In the genomic region with DNA sequence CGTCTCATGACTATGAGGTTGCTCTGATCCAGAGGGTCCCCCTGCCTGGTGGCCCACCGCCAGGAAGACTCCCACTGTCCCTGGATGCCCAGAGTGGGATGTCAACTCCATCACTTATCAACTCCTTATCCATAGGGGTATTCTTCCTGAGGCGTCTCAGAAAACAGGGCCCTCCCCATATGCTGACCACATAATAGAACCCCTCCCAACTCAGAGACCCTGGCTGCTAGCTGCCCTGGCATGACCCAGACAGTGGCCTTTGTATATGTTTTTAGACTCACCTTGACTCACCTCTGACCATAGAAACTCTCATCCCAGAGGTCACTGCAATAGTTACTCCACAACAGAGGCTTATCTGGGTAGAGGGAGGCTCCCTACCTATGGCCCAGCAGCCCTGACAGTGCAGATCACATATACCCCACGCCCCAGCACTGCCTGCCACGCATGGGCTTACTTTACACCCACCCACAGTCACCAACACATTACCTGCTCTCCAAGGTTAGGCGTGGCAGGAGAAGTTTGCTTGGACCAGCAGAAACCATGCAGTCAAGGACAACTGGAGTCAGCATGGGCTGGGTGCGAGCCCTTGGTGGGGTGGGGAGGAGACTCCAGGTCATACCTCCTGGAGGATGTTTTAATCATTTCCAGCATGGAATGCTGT, we compare ENCODE assay signal across 1 cellular context.
TF ChIP-seq lines count a peak whose summit lies in the region.

No MANE protein-coding gene starts in this region.

TF ChIP-seq in HepG2, 621 proteins besides CTCF, POLR2A, EP300 and RAD21 (continued from another document and continues in another):
- TF ChIP-seq ZNF687 (CRISPR knock-in tag; IDR thresholded peaks at IDR 0.05) (peak; percentile 66), HNF1B (CRISPR knock-in tag; IDR thresholded peaks at IDR 0.05) (peak; percentile 76), ZBTB25 (CRISPR knock-in tag; IDR thresholded peaks at IDR 0.05) (no peak), TBX2 (CRISPR knock-in tag; IDR thresholded peaks at IDR 0.05; ENCODE audit: borderline replicate concordance) (no peak; the same call in 1 of the 2 replicates), TCF12 (IDR thresholded peaks at IDR 0.05) (no peak), TCF12 (CRISPR knock-in tag; IDR thresholded peaks at IDR 0.05) (no peak), HNF4G (IDR thresholded peaks at IDR 0.05; ENCODE audit: borderline replicate concordance, low read depth, low read length) (no peak), HNF4G (CRISPR knock-in tag; IDR thresholded peaks at IDR 0.05; ENCODE audit: borderline replicate concordance, low read depth) (peak; percentile 70; the same call in 1 of the 2 replicates), JUND (CRISPR knock-in tag; IDR thresholded peaks at IDR 0.05) (no peak), RARA (CRISPR knock-in tag; IDR thresholded peaks at IDR 0.05) (peak; percentile 94), MEF2D (CRISPR knock-in tag; IDR thresholded peaks at IDR 0.05) (peak; percentile 72), ZKSCAN5 (CRISPR knock-in tag; IDR thresholded peaks at IDR 0.05) (peak; percentile 58; the same call in 1 of the 2 replicates), ZSCAN21 (CRISPR knock-in tag; IDR thresholded peaks at IDR 0.05; ENCODE audit: borderline replicate concordance) (peak; percentile 21; the same call in 1 of the 2 replicates), ETV6 (CRISPR knock-in tag; conservative IDR thresholded peaks at IDR 0.05) (no peak), NCOA2 (CRISPR knock-in tag; IDR thresholded peaks at IDR 0.05) (peak; percentile 44; the same call in 1 of the 2 replicates), POLR2G (IDR thresholded peaks at IDR 0.05; ENCODE audit: low read depth, low read length) (no peak), BORCS8-MEF2B (CRISPR knock-in tag; IDR thresholded peaks at IDR 0.05) (no peak), ZFP37 (CRISPR knock-in tag; IDR thresholded peaks at IDR 0.05; ENCODE audit: borderline replicate concordance) (no peak), MTA1 (CRISPR knock-in tag; IDR thresholded peaks at IDR 0.05; ENCODE audit: borderline replicate concordance) (peak; percentile 46; the same call in 1 of the 2 replicates), SALL1 (CRISPR knock-in tag; IDR thresholded peaks at IDR 0.05) (peak; percentile 80), NCOR1 (IDR thresholded peaks at IDR 0.05; ENCODE audit: borderline replicate concordance, low read length) (peak; percentile 51; the same call in 1 of the 2 replicates), PRDM4 (CRISPR knock-in tag; IDR thresholded peaks at IDR 0.05; ENCODE audit: borderline replicate concordance) (no peak), ZNF350 (CRISPR knock-in tag; IDR thresholded peaks at IDR 0.05; ENCODE audit: borderline replicate concordance, low read depth) (no peak), MAF1 (CRISPR knock-in tag; IDR thresholded peaks at IDR 0.05; ENCODE audit: borderline replicate concordance) (no peak), ZNF441 (CRISPR knock-in tag; IDR thresholded peaks at IDR 0.05; ENCODE audit: borderline replicate concordance) (0 out of 2 replicates have a peak, but pooled peaks have one; percentile 9), SMAD1 (CRISPR knock-in tag; IDR thresholded peaks at IDR 0.05; ENCODE audit: borderline replicate concordance, low read depth) (peak; percentile 68; the same call in 1 of the 2 replicates), SPEN (CRISPR knock-in tag; IDR thresholded peaks at IDR 0.05; ENCODE audit: low read depth) (peak; percentile 63; the same call in 1 of the 2 replicates), ZBTB7A (CRISPR knock-in tag; IDR thresholded peaks at IDR 0.05) (0 out of 2 replicates have a peak, but pooled peaks have one; percentile 17)
- TF ChIP-seq, protein P1, sequence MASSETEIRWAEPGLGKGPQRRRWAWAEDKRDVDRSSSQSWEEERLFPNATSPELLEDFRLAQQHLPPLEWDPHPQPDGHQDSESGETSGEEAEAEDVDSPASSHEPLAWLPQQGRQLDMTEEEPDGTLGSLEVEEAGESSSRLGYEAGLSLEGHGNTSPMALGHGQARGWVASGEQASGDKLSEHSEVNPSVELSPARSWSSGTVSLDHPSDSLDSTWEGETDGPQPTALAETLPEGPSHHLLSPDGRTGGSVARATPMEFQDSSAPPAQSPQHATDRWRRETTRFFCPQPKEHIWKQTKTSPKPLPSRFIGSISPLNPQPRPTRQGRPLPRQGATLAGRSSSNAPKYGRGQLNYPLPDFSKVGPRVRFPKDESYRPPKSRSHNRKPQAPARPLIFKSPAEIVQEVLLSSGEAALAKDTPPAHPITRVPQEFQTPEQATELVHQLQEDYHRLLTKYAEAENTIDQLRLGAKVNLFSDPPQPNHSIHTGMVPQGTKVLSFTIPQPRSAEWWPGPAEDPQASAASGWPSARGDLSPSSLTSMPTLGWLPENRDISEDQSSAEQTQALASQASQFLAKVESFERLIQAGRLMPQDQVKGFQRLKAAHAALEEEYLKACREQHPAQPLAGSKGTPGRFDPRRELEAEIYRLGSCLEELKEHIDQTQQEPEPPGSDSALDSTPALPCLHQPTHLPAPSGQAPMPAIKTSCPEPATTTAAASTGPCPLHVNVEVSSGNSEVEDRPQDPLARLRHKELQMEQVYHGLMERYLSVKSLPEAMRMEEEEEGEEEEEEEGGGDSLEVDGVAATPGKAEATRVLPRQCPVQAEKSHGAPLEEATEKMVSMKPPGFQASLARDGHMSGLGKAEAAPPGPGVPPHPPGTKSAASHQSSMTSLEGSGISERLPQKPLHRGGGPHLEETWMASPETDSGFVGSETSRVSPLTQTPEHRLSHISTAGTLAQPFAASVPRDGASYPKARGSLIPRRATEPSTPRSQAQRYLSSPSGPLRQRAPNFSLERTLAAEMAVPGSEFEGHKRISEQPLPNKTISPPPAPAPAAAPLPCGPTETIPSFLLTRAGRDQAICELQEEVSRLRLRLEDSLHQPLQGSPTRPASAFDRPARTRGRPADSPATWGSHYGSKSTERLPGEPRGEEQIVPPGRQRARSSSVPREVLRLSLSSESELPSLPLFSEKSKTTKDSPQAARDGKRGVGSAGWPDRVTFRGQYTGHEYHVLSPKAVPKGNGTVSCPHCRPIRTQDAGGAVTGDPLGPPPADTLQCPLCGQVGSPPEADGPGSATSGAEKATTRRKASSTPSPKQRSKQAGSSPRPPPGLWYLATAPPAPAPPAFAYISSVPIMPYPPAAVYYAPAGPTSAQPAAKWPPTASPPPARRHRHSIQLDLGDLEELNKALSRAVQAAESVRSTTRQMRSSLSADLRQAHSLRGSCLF (CRISPR knock-in tag; IDR thresholded peaks at IDR 0.05; ENCODE audit: borderline replicate concordance), result no peak
- TF ChIP-seq, protein P2, sequence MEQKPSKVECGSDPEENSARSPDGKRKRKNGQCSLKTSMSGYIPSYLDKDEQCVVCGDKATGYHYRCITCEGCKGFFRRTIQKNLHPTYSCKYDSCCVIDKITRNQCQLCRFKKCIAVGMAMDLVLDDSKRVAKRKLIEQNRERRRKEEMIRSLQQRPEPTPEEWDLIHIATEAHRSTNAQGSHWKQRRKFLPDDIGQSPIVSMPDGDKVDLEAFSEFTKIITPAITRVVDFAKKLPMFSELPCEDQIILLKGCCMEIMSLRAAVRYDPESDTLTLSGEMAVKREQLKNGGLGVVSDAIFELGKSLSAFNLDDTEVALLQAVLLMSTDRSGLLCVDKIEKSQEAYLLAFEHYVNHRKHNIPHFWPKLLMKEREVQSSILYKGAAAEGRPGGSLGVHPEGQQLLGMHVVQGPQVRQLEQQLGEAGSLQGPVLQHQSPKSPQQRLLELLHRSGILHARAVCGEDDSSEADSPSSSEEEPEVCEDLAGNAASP (CRISPR knock-in tag; IDR thresholded peaks at IDR 0.05; ENCODE audit: borderline replicate concordance), result peak; percentile 88; the same call in 1 of the 2 replicates
- TF ChIP-seq, protein P3, sequence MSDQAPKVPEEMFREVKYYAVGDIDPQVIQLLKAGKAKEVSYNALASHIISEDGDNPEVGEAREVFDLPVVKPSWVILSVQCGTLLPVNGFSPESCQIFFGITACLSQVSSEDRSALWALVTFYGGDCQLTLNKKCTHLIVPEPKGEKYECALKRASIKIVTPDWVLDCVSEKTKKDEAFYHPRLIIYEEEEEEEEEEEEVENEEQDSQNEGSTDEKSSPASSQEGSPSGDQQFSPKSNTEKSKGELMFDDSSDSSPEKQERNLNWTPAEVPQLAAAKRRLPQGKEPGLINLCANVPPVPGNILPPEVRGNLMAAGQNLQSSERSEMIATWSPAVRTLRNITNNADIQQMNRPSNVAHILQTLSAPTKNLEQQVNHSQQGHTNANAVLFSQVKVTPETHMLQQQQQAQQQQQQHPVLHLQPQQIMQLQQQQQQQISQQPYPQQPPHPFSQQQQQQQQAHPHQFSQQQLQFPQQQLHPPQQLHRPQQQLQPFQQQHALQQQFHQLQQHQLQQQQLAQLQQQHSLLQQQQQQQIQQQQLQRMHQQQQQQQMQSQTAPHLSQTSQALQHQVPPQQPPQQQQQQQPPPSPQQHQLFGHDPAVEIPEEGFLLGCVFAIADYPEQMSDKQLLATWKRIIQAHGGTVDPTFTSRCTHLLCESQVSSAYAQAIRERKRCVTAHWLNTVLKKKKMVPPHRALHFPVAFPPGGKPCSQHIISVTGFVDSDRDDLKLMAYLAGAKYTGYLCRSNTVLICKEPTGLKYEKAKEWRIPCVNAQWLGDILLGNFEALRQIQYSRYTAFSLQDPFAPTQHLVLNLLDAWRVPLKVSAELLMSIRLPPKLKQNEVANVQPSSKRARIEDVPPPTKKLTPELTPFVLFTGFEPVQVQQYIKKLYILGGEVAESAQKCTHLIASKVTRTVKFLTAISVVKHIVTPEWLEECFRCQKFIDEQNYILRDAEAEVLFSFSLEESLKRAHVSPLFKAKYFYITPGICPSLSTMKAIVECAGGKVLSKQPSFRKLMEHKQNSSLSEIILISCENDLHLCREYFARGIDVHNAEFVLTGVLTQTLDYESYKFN (CRISPR knock-in tag; conservative IDR thresholded peaks at IDR 0.05), result peak; percentile 77
- TF ChIP-seq, protein P4, sequence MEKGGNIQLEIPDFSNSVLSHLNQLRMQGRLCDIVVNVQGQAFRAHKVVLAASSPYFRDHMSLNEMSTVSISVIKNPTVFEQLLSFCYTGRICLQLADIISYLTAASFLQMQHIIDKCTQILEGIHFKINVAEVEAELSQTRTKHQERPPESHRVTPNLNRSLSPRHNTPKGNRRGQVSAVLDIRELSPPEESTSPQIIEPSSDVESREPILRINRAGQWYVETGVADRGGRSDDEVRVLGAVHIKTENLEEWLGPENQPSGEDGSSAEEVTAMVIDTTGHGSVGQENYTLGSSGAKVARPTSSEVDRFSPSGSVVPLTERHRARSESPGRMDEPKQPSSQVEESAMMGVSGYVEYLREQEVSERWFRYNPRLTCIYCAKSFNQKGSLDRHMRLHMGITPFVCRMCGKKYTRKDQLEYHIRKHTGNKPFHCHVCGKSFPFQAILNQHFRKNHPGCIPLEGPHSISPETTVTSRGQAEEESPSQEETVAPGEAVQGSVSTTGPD (CRISPR knock-in tag; IDR thresholded peaks at IDR 0.05), result no peak
